ENCODE assay signal across 1 cellular context in genomic region chr19:18279516-18280246, GRCh38.
TF ChIP-seq lines count a peak whose summit lies in the region.

No MANE protein-coding gene starts in this region.

TF ChIP-seq in H1, 55 proteins besides CTCF, POLR2A, EP300 and RAD21:
- no peak for TF ChIP-seq FOSL1 (IDR thresholded peaks at IDR 0.05; ENCODE audit: insufficient read depth, low read depth, low read length)
- peak; percentile 79 for TF ChIP-seq TAF1 (IDR thresholded peaks at IDR 0.05; ENCODE audit: low read depth, low read length)
- TF ChIP-seq SP4 (IDR thresholded peaks at IDR 0.05; ENCODE audit: low read length), result 0 out of 2 replicates have a peak, but pooled peaks have one; percentile 70
- TF ChIP-seq SP1 (IDR thresholded peaks at IDR 0.05; ENCODE audit: low read depth, low read length), result peak; percentile 61
- TF ChIP-seq HDAC2 (IDR thresholded peaks at IDR 0.05; ENCODE audit: borderline replicate concordance in 1 of 2, low read depth in 2 of 2, low read length in 2 of 2), result 0 out of 4 replicates have a peak, but pooled peaks have one; percentile 1 to 16
- no peak; the same call in 1 of the 2 replicates for TF ChIP-seq ATF2 (IDR thresholded peaks at IDR 0.05; ENCODE audit: low read length)
- peak; percentile 51; the same call in 1 of the 2 replicates for TF ChIP-seq CHD2 (IDR thresholded peaks at IDR 0.05; ENCODE audit: low read length)
- TF ChIP-seq CHD7 (IDR thresholded peaks at IDR 0.05; ENCODE audit: insufficient replicate concordance, low read length), result no peak
- 0 out of 4 replicates have a peak, but pooled peaks of 1 of the 2 experiments have one; percentile 56 for TF ChIP-seq SIN3A (conservative IDR thresholded peaks at IDR 0.05 in 1 of 2, IDR thresholded peaks at IDR 0.05 in 1 of 2; ENCODE audit: low read depth in 1 of 2, low read length in 2 of 2)
- peak; percentile 35 for TF ChIP-seq TAF7 (optimal IDR thresholded peaks at IDR 0.05; ENCODE audit: borderline replicate concordance, low read depth, low read length)
- TF ChIP-seq SUZ12 (IDR thresholded peaks at IDR 0.05; ENCODE audit: low read length), result no peak
- peak; percentile 91; the same call in 1 of the 2 replicates for TF ChIP-seq TCF12 (IDR thresholded peaks at IDR 0.05; ENCODE audit: low read depth, low read length)
- peak; percentile 67 for TF ChIP-seq EGR1 (IDR thresholded peaks at IDR 0.05; ENCODE audit: borderline replicate concordance, low read depth, low read length)
- no peak for TF ChIP-seq E2F6 (IDR thresholded peaks at IDR 0.05)
- TF ChIP-seq MAFK (IDR thresholded peaks at IDR 0.05; ENCODE audit: low read depth, low read length), result no peak
- peak; percentile 40 for TF ChIP-seq ASH2L (IDR thresholded peaks at IDR 0.05; ENCODE audit: low read length)
- TF ChIP-seq PHF8 (conservative IDR thresholded peaks at IDR 0.05; ENCODE audit: low read depth, low read length), result peak; percentile 48; the same call in 1 of the 2 replicates
- TF ChIP-seq GTF2F1 (IDR thresholded peaks at IDR 0.05; ENCODE audit: borderline replicate concordance, low read depth, low read length), result no peak
- TF ChIP-seq CTBP2 (IDR thresholded peaks at IDR 0.05; ENCODE audit: borderline replicate concordance, insufficient read depth, insufficient read length, low read length), result no peak
- no peak for TF ChIP-seq SAP30 (IDR thresholded peaks at IDR 0.05; ENCODE audit: insufficient read depth, insufficient replicate concordance, low read length)
- TF ChIP-seq CREB1 (IDR thresholded peaks at IDR 0.05), result peak; percentile 23; the same call in 1 of the 2 replicates
- TF ChIP-seq ZNF274 (IDR thresholded peaks at IDR 0.05; ENCODE audit: borderline replicate concordance, extremely low read depth, low read length), result no peak
- no peak for TF ChIP-seq NANOG (IDR thresholded peaks at IDR 0.05; ENCODE audit: insufficient read depth, low read depth, low read length, poor library complexity, severe bottlenecking)
- no peak for TF ChIP-seq RBBP5 (IDR thresholded peaks at IDR 0.05; ENCODE audit: borderline replicate concordance, low read depth, low read length)
